In genomic region chr1:37001697-37002096, GRCh38 we compare ENCODE assay signal across 1 cellular context.
TF ChIP-seq lines count a peak whose summit lies in the region.

No MANE protein-coding gene starts in this region.

TF ChIP-seq in H1, 55 proteins besides CTCF, POLR2A, EP300 and RAD21 (continued from another document):
- TF ChIP-seq JUN (IDR thresholded peaks at IDR 0.05; ENCODE audit: low read depth, low read length) (no peak), SIX5 (IDR thresholded peaks at IDR 0.05; ENCODE audit: low read depth, low read length) (no peak), ATF3 (IDR thresholded peaks at IDR 0.05; ENCODE audit: insufficient read depth, low read depth, low read length) (no peak), SIN3A (conservative IDR thresholded peaks at IDR 0.05 in 1 of 2, IDR thresholded peaks at IDR 0.05 in 1 of 2; ENCODE audit: low read depth in 1 of 2, low read length in 2 of 2) (no peak), RFX5 (IDR thresholded peaks at IDR 0.05; ENCODE audit: borderline replicate concordance, low read depth, low read length) (no peak)
